In genomic region chr14:25113394-25113793, GRCh38 we compare ENCODE assay signal across 9 cellular contexts.
"Had no signal": no experiment of that assay in that cellular context is flagged by ENCODE, and none has a peak within 500 bp of the region (broad histone marks: within the 10 kb centered on the region; RNA-seq: fewer than 3 reads in every experiment).

No MANE protein-coding gene starts in this region.

- ATAC-seq: HCT116, HepG2 had no signal

- H3K4me3 ChIP-seq: GM23248, HAP-1 had no signal

- H3K9ac ChIP-seq: GM23248 had no signal

- H3K27ac Mint-ChIP-seq: HFFc6, IgD-negative memory B cell had no signal

- H3K9me3 ChIP-seq: HAP-1 had no signal

- H2AFZ ChIP-seq: GM23248 had no signal

- DNase-seq: GM23248, GOT3, H7, HFFc6 had no signal

- H3K4me1 ChIP-seq: HAP-1 had no signal

- FAIRE-seq: HepG2 had no signal

- H3K4me3 Mint-ChIP-seq: HFFc6, IgD-negative memory B cell had no signal

- H3K4me1 Mint-ChIP-seq: IgD-negative memory B cell had no signal

- H3K36me3 ChIP-seq: HAP-1 had no signal

- H3K36me3 Mint-ChIP-seq: IgD-negative memory B cell had no signal

- H3K27ac ChIP-seq: GM23248, HL-60 had no signal
